In the genomic region with DNA sequence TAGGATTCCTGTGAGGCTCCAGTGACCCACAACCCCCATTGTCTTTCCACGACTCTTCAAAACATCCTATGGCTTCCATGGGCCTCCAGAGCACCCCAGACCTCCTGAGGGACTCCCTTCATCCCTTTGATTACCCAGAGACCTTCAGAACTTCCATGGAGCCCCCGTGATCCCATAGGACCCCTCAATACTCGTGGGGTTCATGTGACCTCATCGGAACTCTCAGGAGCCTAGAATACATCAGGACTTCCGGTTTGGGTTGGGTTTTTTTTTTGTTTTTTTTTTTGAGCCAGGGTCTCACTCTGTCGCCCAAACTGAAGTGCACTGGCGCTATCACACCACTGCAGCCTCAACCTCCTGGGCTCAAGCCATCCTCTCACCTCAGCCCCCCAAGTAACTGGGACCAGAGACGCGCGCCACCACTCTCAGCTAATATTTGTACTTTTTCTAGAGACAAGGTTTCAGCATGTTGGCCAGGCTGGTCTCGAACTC, we compare ENCODE assay signal across 8 cellular contexts. TPM values are rescaled to one million over a fixed set of nuclear protein-coding genes. Genes with fewer than 3 reads are reported as not detected.
DNase-seq lines count a peak whose midpoint lies in the region; ATAC-seq, FAIRE-seq and TF ChIP-seq lines count a peak whose summit lies in the region.

No MANE protein-coding gene starts in this region.

- dilution Hi-C loops in keratinocyte (cut with MboI; ENCODE audit: extremely low pct_ligation_motif_present, low sequenced_read_pairs), result no loop called here

- H3K36me3 ChIP-seq in keratinocyte (ENCODE audit: control insufficient read depth in 2 of 2, extremely low read depth in 1 of 2, insufficient read depth in 2 of 2, low read length in 2 of 2), result peaks cover 6 to 7% of the 10 kb centered on the region in 2 experiments
- H3K36me3 ChIP-seq in testis (ENCODE audit: low read depth, missing control alignments), result no peaks in the 10 kb centered on the region

- H3K9me3 ChIP-seq in keratinocyte (ENCODE audit: control insufficient read depth, low read depth, low read length) (no peaks in the 10 kb centered on the region), testis (no peaks in the 10 kb centered on the region)

- DNase-seq in activated CD4-positive, alpha-beta T cell treated with anti-CD3 and anti-CD28 coated beads, Interleukin-2, amount 10 ng/mL, durations not matched to agents 24 days and 14 days, result no peak
- DNase-seq in activated CD4-positive, alpha-beta T cell treated with anti-CD3 and anti-CD28 coated beads, Interleukin-2, amount 50 U/mL, for 48 hours, result no peak
- DNase-seq in keratinocyte (ENCODE audit: low read depth, low spot score), result no peak
- no peak for DNase-seq in testis
- no peak for DNase-seq in stimulated activated CD4-positive, alpha-beta T cell treated with anti-CD3 and anti-CD28 coated beads, Interleukin-12 subunit alpha, Interleukin-12 subunit beta, amount 100 ng/mL, for 4 hours
- no peak for DNase-seq in amniotic stem cell (lab: John Stamatoyannopoulos, UW)

- no peaks in the 10 kb centered on the region for H3K27me3 ChIP-seq in keratinocyte (ENCODE audit: control insufficient read depth, extremely low read depth, insufficient read depth, low read length)
- H3K27me3 ChIP-seq in testis, result no peaks in the 10 kb centered on the region

- H3K4me1 Mint-ChIP-seq in activated CD4-positive, alpha-beta T cell treated with anti-CD3 and anti-CD28 coated beads, Interleukin-2, amount 10 ng/mL, durations not matched to agents 24 days and 14 days, result peaks cover 33% of the 10 kb centered on the region
- H3K4me1 Mint-ChIP-seq in activated naive CD8-positive, alpha-beta T cell (ENCODE audit: low read depth), result peaks cover 45% of the 10 kb centered on the region

- intact Hi-C loops in activated CD4-positive, alpha-beta T cell treated with anti-CD3 and anti-CD28 coated beads, Interleukin-2, amount 10 ng/mL, durations not matched to agents 24 days and 14 days (cut with micrococcal nuclease), result loop anchor here (1.0 to 5.0 kb wide), 7 partner anchors 11 to 817 kb away; a partner anchor contains a TSS
- intact Hi-C loops in testis (cut with DNase I; ENCODE audit: low total_unique reads), result no loop called here

- H3K4me3 ChIP-seq in keratinocyte (ENCODE audit: control insufficient read depth in 2 of 3, extremely low read depth in 1 of 3, insufficient read depth in 2 of 3, low read depth in 1 of 3, low read length in 3 of 3) (peak overlapping the region; percentile 67 to 98 (median 68)), testis (peak overlapping the region; percentile 45 to 73)

- no peak for ATAC-seq in GM21526 (IDR thresholded peaks at IDR 0.05; ENCODE audit: low FRiP score, unreplicated experiment)

- WGBS in testis, 2 donors, result 25 to 45% methylated on average over 10 to 11 of the region's 11 CpGs

- no peak for TF ChIP-seq CTCF in keratinocyte (optimal IDR thresholded peaks at IDR 0.05 in 1 of 3, IDR thresholded peaks at IDR 0.05 in 1 of 3, conservative IDR thresholded peaks at IDR 0.05 in 1 of 3; ENCODE audit: extremely low read depth in 1 of 3, insufficient read depth in 2 of 3, low read length in 3 of 3)
- TF ChIP-seq CTCF in testis (IDR thresholded peaks at IDR 0.05), result no peak

- no peaks in the 10 kb centered on the region for H4K20me1 ChIP-seq in keratinocyte (ENCODE audit: control insufficient read depth, extremely low read depth, insufficient read depth, low read length)

- peak overlapping the region; percentile 91 for H3K4me3 Mint-ChIP-seq in activated CD4-positive, alpha-beta T cell treated with anti-CD3 and anti-CD28 coated beads, Interleukin-2, amount 10 ng/mL, durations not matched to agents 24 days and 14 days
- peak overlapping the region; percentile 100 for H3K4me3 Mint-ChIP-seq in activated naive CD8-positive, alpha-beta T cell

- H2AFZ ChIP-seq in keratinocyte (ENCODE audit: control insufficient read depth, low read length), result peak overlapping the region; percentile 92

- peak overlapping the region; percentile 100 for H3K27ac Mint-ChIP-seq in activated CD4-positive, alpha-beta T cell treated with anti-CD3 and anti-CD28 coated beads, Interleukin-2, amount 10 ng/mL, durations not matched to agents 24 days and 14 days
- peak overlapping the region; percentile 100 for H3K27ac Mint-ChIP-seq in activated naive CD8-positive, alpha-beta T cell

- H3K79me2 ChIP-seq in keratinocyte (ENCODE audit: control insufficient read depth, insufficient read depth, low read length), result peaks cover 21% of the 10 kb centered on the region

- H3K4me1 ChIP-seq in keratinocyte (ENCODE audit: control insufficient read depth, extremely low read depth, insufficient read depth, low read length), result peaks cover 13% of the 10 kb centered on the region
- peaks cover 4% of the 10 kb centered on the region for H3K4me1 ChIP-seq in testis

- H3K9me1 ChIP-seq in keratinocyte (ENCODE audit: control insufficient read depth, extremely low read depth, insufficient read depth, low read length), result no peaks in the 10 kb centered on the region

- peaks cover 32% of the 10 kb centered on the region for H3K36me3 Mint-ChIP-seq in activated CD4-positive, alpha-beta T cell treated with anti-CD3 and anti-CD28 coated beads, Interleukin-2, amount 10 ng/mL, durations not matched to agents 24 days and 14 days (ENCODE audit: low read depth)
- peaks cover 3% of the 10 kb centered on the region for H3K36me3 Mint-ChIP-seq in activated naive CD8-positive, alpha-beta T cell

- H3K4me2 ChIP-seq in keratinocyte (ENCODE audit: control insufficient read depth, extremely low read depth, insufficient read depth, low read depth, low read length), result peak overlapping the region; percentile 86

- no peak for FAIRE-seq in keratinocyte (lab: Jason Lieb, UNC)

- peak overlapping the region; percentile 99 for H3K9ac ChIP-seq in keratinocyte (ENCODE audit: control insufficient read depth, extremely low read depth, insufficient read depth, low read length)

- no peaks in the 10 kb centered on the region for H3K9me3 Mint-ChIP-seq in activated CD4-positive, alpha-beta T cell treated with anti-CD3 and anti-CD28 coated beads, Interleukin-2, amount 10 ng/mL, durations not matched to agents 24 days and 14 days
- no peaks in the 10 kb centered on the region for H3K9me3 Mint-ChIP-seq in activated naive CD8-positive, alpha-beta T cell (ENCODE audit: low read depth)

- H3K27ac ChIP-seq in keratinocyte (ENCODE audit: control insufficient read depth, insufficient read depth, low read length), result peak overlapping the region; percentile 97
- H3K27ac ChIP-seq in testis, result peak overlapping the region; percentile 94 to 96

- TF ChIP-seq POLR2A in testis (IDR thresholded peaks at IDR 0.05), result no peak

- H3K27me3 Mint-ChIP-seq in activated CD4-positive, alpha-beta T cell treated with anti-CD3 and anti-CD28 coated beads, Interleukin-2, amount 10 ng/mL, durations not matched to agents 24 days and 14 days, result no peaks in the 10 kb centered on the region
- H3K27me3 Mint-ChIP-seq in activated naive CD8-positive, alpha-beta T cell, result no peaks in the 10 kb centered on the region

RNA-seq across cellular contexts. Expression of a gene that starts 0.8 kb away (rescaled TPM):
- 27.2 and 28.4 TPM in 2 replicates for total RNA-seq in activated CD4-positive, alpha-beta T cell treated with anti-CD3 and anti-CD28 coated beads, Interleukin-2, amount 10 ng/mL, durations not matched to agents 24 days and 14 days
- polyA plus RNA-seq in keratinocyte (7.1 to 12.2 TPM (median 9.8 TPM) in 3 replicates), testis (ENCODE audit: insufficient read depth, low read depth, low replicate concordance) (8.5 TPM)
- polyA plus RNA-seq in keratinocyte (2011; ENCODE audit: low read depth), result 4.1 TPM
- 3.8 and 12.0 TPM in 2 replicates for polyA plus RNA-seq in keratinocyte (2011; cell fraction: cytosol; rRNA removed)
- polyA plus RNA-seq in keratinocyte (2011; cell fraction: nucleus; rRNA removed), result 16.6 and 27.7 TPM in 2 replicates
- polyA plus RNA-seq in keratinocyte (2012; ENCODE audit: low replicate concordance), result 11.2 and 20.9 TPM in 2 replicates
- 8.6 to 12.1 TPM (median 8.6 TPM) in 3 replicates for polyA minus RNA-seq in keratinocyte
- polyA minus RNA-seq in keratinocyte (2011; cell fraction: cytosol; rRNA and poly(A)+ RNA removed), result 55.1 TPM
- polyA minus RNA-seq in keratinocyte (2011; cell fraction: nucleus; rRNA and poly(A)+ RNA removed), result 17.8 and 19.5 TPM in 2 replicates
- 10 to 100 TPM; 22.4 to 24.7 TPM for total RNA-seq in testis

RNA-seq across cellular contexts. Expression of a gene that starts 2.2 kb away (rescaled TPM):
- total RNA-seq in activated CD4-positive, alpha-beta T cell treated with anti-CD3 and anti-CD28 coated beads, Interleukin-2, amount 10 ng/mL, durations not matched to agents 24 days and 14 days, result 134 and 135 TPM in 2 replicates
- polyA plus RNA-seq in keratinocyte (29.0 to 40.7 TPM (median 37.8 TPM) in 3 replicates), testis (ENCODE audit: insufficient read depth, low read depth, low replicate concordance) (55.3 TPM)
- 28.1 TPM for polyA plus RNA-seq in keratinocyte (2011; ENCODE audit: low read depth)
- polyA plus RNA-seq in keratinocyte (2011; cell fraction: cytosol; rRNA removed), result 21.0 and 30.4 TPM in 2 replicates
- 52.1 and 56.4 TPM in 2 replicates for polyA plus RNA-seq in keratinocyte (2011; cell fraction: nucleus; rRNA removed)
- polyA plus RNA-seq in keratinocyte (2012; ENCODE audit: low replicate concordance), result 37.2 and 37.3 TPM in 2 replicates
- polyA minus RNA-seq in keratinocyte, result 23.7 to 31.4 TPM (median 26.2 TPM) in 3 replicates
- polyA minus RNA-seq in keratinocyte (2011; cell fraction: cytosol; rRNA and poly(A)+ RNA removed), result 20.5 TPM
- 8.1 and 17.3 TPM in 2 replicates for polyA minus RNA-seq in keratinocyte (2011; cell fraction: nucleus; rRNA and poly(A)+ RNA removed)
- 10 to 100 TPM; 45.9 to 49.6 TPM for total RNA-seq in testis

RNA-seq across cellular contexts. Expression of a gene that starts 12.5 kb away (rescaled TPM):
- total RNA-seq in activated CD4-positive, alpha-beta T cell treated with anti-CD3 and anti-CD28 coated beads, Interleukin-2, amount 10 ng/mL, durations not matched to agents 24 days and 14 days, result 0.12 and 0.54 TPM in 2 replicates
- polyA plus RNA-seq in keratinocyte, result 0.04 to 0.12 TPM (median 0.04 TPM) in 3 replicates
- polyA plus RNA-seq in keratinocyte (2011; ENCODE audit: low read depth), result 0.09 TPM
- polyA plus RNA-seq in keratinocyte (2011; cell fraction: cytosol; rRNA removed), result 0.09 and 0.10 TPM in 2 replicates
- 0.20 and 0.29 TPM in 2 replicates for polyA plus RNA-seq in keratinocyte (2011; cell fraction: nucleus; rRNA removed)
- polyA plus RNA-seq in keratinocyte (2012; ENCODE audit: low replicate concordance), result 0.09 and 0.17 TPM in 2 replicates
- 0.07 TPM in 1 of 3 replicates, not detected in the others for polyA minus RNA-seq in keratinocyte
- polyA minus RNA-seq in keratinocyte (2011; cell fraction: cytosol; rRNA and poly(A)+ RNA removed), result not detected
- polyA minus RNA-seq in keratinocyte (2011; cell fraction: nucleus; rRNA and poly(A)+ RNA removed), result not detected in 2 replicates
- total RNA-seq in testis, result 1 to 10 TPM; 2.2 to 2.7 TPM
- 3.2 TPM for polyA plus RNA-seq in testis (ENCODE audit: insufficient read depth, low read depth, low replicate concordance)

RNA-seq across cellular contexts. Expression of a gene that starts 20.2 kb away (rescaled TPM):
- total RNA-seq in activated CD4-positive, alpha-beta T cell treated with anti-CD3 and anti-CD28 coated beads, Interleukin-2, amount 10 ng/mL, durations not matched to agents 24 days and 14 days, result 51.8 and 57.6 TPM in 2 replicates
- polyA plus RNA-seq in keratinocyte (0.80 to 1.7 TPM (median 1.3 TPM) in 3 replicates), testis (ENCODE audit: insufficient read depth, low read depth, low replicate concordance) (7.1 TPM)
- not detected for polyA plus RNA-seq in keratinocyte (2011; ENCODE audit: low read depth)
- 0.53 and 1.6 TPM in 2 replicates for polyA plus RNA-seq in keratinocyte (2011; cell fraction: cytosol; rRNA removed)
- 0.76 and 0.95 TPM in 2 replicates for polyA plus RNA-seq in keratinocyte (2011; cell fraction: nucleus; rRNA removed)
- polyA plus RNA-seq in keratinocyte (2012; ENCODE audit: low replicate concordance), result 0.47 and 4.0 TPM in 2 replicates
- polyA minus RNA-seq in keratinocyte, result 1.2 to 4.6 TPM in 2 of 3 replicates, not detected in the other
- polyA minus RNA-seq in keratinocyte (2011; cell fraction: cytosol; rRNA and poly(A)+ RNA removed), result 2.5 TPM
- 0.53 TPM in 1 of 2 replicates, not detected in the other for polyA minus RNA-seq in keratinocyte (2011; cell fraction: nucleus; rRNA and poly(A)+ RNA removed)
- total RNA-seq in testis, result 1 to 10 TPM; 3.0 to 4.6 TPM

RNA-seq across cellular contexts. Expression of a gene that starts 28.6 kb away (rescaled TPM):
- total RNA-seq in activated CD4-positive, alpha-beta T cell treated with anti-CD3 and anti-CD28 coated beads, Interleukin-2, amount 10 ng/mL, durations not matched to agents 24 days and 14 days, result not detected in 2 replicates
- polyA plus RNA-seq in keratinocyte (not detected in 3 replicates), testis (ENCODE audit: insufficient read depth, low read depth, low replicate concordance) (0.80 TPM)
- not detected for polyA plus RNA-seq in keratinocyte (2011; ENCODE audit: low read depth)
- polyA plus RNA-seq in keratinocyte (2011; cell fraction: cytosol; rRNA removed), result not detected in 2 replicates
- not detected in 2 replicates for polyA plus RNA-seq in keratinocyte (2011; cell fraction: nucleus; rRNA removed)
- polyA plus RNA-seq in keratinocyte (2012; ENCODE audit: low replicate concordance), result not detected in 2 replicates
- polyA minus RNA-seq in keratinocyte, result not detected in 3 replicates
- polyA minus RNA-seq in keratinocyte (2011; cell fraction: cytosol; rRNA and poly(A)+ RNA removed), result not detected
- polyA minus RNA-seq in keratinocyte (2011; cell fraction: nucleus; rRNA and poly(A)+ RNA removed), result not detected in 2 replicates
- under 1 TPM; 0.24 to 0.62 TPM for total RNA-seq in testis
